In genomic region chr4:7426525-7427171, GRCh38 we compare ENCODE assay signal across 25 cellular contexts. TPM values are rescaled to one million over a fixed set of nuclear protein-coding genes. Genes with fewer than 3 reads are reported as not detected.
A peak's percentile ranks its signal among the peaks of the same experiment; 100 is the strongest.
DNase-seq lines count a peak whose midpoint lies in the region; ATAC-seq, FAIRE-seq and TF ChIP-seq lines count a peak whose summit lies in the region.
"Had no signal": no experiment of that assay in that cellular context is flagged by ENCODE, and none has a peak within 500 bp of the region (broad histone marks: within the 10 kb centered on the region; RNA-seq: fewer than 3 reads in every experiment).

No MANE protein-coding gene starts in this region.

- H3K9me3 ChIP-seq in endodermal cell (ENCODE audit: control insufficient read depth, low read length) (no peaks in the 10 kb centered on the region), small intestine (ENCODE audit: control insufficient read depth, low read depth) (no peaks in the 10 kb centered on the region)
- H3K9me3 ChIP-seq: A549 had no signal

- H3K27me3 ChIP-seq in endodermal cell (ENCODE audit: control insufficient read depth, insufficient read depth, low read length, poor library complexity, severe bottlenecking): no peaks in the 10 kb centered on the region
- no peaks in the 10 kb centered on the region for H3K27me3 ChIP-seq in small intestine (ENCODE audit: control insufficient read depth in 2 of 2, insufficient read depth in 2 of 2, low read length in 2 of 2)
- H3K27me3 ChIP-seq: foreskin keratinocyte, neural progenitor cell had no signal

- WGBS in endodermal cell (ENCODE audit: insufficient coverage in 1 of 2, insufficient read length in 1 of 2), 2 experiments: 91 to 100% methylated on average over 7 to 20 of the region's 20 CpGs
- 83 to 91% (median 83%) methylated on average over 20 of the region's 20 CpGs for WGBS in small intestine, 3 donors

- no peaks in the 10 kb centered on the region for H3K4me1 Mint-ChIP-seq in activated CD8-positive, alpha-beta memory T cell treated with anti-CD3 and anti-CD28 coated beads, Interleukin-2, amount 10 ng/mL, durations not matched to agents 7 days and 5 days
- H3K4me1 Mint-ChIP-seq in CD14-positive monocyte: no peaks in the 10 kb centered on the region
- H3K4me1 Mint-ChIP-seq in endodermal cell: peaks cover 23% of the 10 kb centered on the region
- no peaks in the 10 kb centered on the region for H3K4me1 Mint-ChIP-seq in osteocyte (ENCODE audit: unreplicated experiment)
- H3K4me1 Mint-ChIP-seq: activated B cell treated with CpG ODN at 0.5 μM for 24 hours, IgD-negative memory B cell had no signal

- H3K27ac ChIP-seq in endodermal cell (ENCODE audit: low read depth, low read length) (no peak overlapping the region), small intestine (ENCODE audit: low read depth in 1 of 2, low read length in 1 of 2) (no peak overlapping the region)
- H3K27ac ChIP-seq: A549, foreskin keratinocyte, GM23248, neural progenitor cell had no signal

- CTCF ChIA-PET in activated CD8-positive, alpha-beta memory T cell treated with anti-CD3 and anti-CD28 coated beads, Interleukin-2, amount 10 ng/mL, durations not matched to agents 7 days and 5 days (lab: Charles Lee): no interaction called here

- no peaks in the 10 kb centered on the region for H3K27me3 Mint-ChIP-seq in activated CD8-positive, alpha-beta memory T cell treated with anti-CD3 and anti-CD28 coated beads, Interleukin-2, amount 10 ng/mL, durations not matched to agents 7 days and 5 days
- H3K27me3 Mint-ChIP-seq in CD14-positive monocyte (ENCODE audit: low read depth in 3 of 3) (peaks cover 3 to 4% (median 4%) of the 10 kb centered on the region in 3 donors), endodermal cell (ENCODE audit: insufficient read depth) (no peaks in the 10 kb centered on the region), osteocyte (ENCODE audit: unreplicated experiment) (peaks cover 2% of the 10 kb centered on the region)
- H3K27me3 Mint-ChIP-seq: activated B cell treated with CpG ODN at 0.5 μM for 24 hours had no signal

- H3K36me3 ChIP-seq in endodermal cell (ENCODE audit: control insufficient read depth, insufficient read depth, low read length) (no peaks in the 10 kb centered on the region), small intestine (ENCODE audit: control insufficient read depth in 2 of 2, insufficient read depth in 2 of 2, low read length in 2 of 2) (no peaks in the 10 kb centered on the region)
- H3K36me3 ChIP-seq: neural progenitor cell had no signal

- H3K9ac ChIP-seq in endodermal cell (ENCODE audit: extremely low read depth, low read length, poor library complexity, severe bottlenecking): no peak overlapping the region
- H3K9ac ChIP-seq: GM23248, neural progenitor cell had no signal

- no peak for ATAC-seq in activated CD8-positive, alpha-beta memory T cell treated with anti-CD3 and anti-CD28 coated beads, Interleukin-2, amount 10 ng/mL, durations not matched to agents 7 days and 5 days
- ATAC-seq: A549, foreskin keratinocyte had no signal

- FAIRE-seq in small intestine (lab: Jason Lieb, UNC): no peak
- FAIRE-seq: A549 had no signal

- TF ChIP-seq CTCF in CD14-positive monocyte (IDR thresholded peaks at IDR 0.05) (no peak), endodermal cell (conservative IDR thresholded peaks at IDR 0.05) (no peak), osteocyte (IDR thresholded peaks at IDR 0.05) (no peak)

- no peaks in the 10 kb centered on the region for H3K9me3 Mint-ChIP-seq in activated CD8-positive, alpha-beta memory T cell treated with anti-CD3 and anti-CD28 coated beads, Interleukin-2, amount 10 ng/mL, durations not matched to agents 7 days and 5 days (ENCODE audit: low read depth)
- no peaks in the 10 kb centered on the region for H3K9me3 Mint-ChIP-seq in CD14-positive monocyte
- H3K9me3 Mint-ChIP-seq in endodermal cell: no peaks in the 10 kb centered on the region
- H3K9me3 Mint-ChIP-seq in osteocyte (ENCODE audit: unreplicated experiment): no peaks in the 10 kb centered on the region
- H3K9me3 Mint-ChIP-seq: activated B cell treated with CpG ODN at 0.5 μM for 24 hours; activated T-helper 2 cell treated with anti-CD3 and anti-CD28 coated beads, Interferon-gamma antibody, Interleukin-2, Interleukin-4, amounts not matched to agents 10 μg/mL and 5 μg/mL and 100 μg/mL, durations not matched to agents 14 hours and 24 hours and 36 hours; IgD-negative memory B cell; neural progenitor cell had no signal

- no peaks in the 10 kb centered on the region for H3K36me3 Mint-ChIP-seq in activated CD8-positive, alpha-beta memory T cell treated with anti-CD3 and anti-CD28 coated beads, Interleukin-2, amount 10 ng/mL, durations not matched to agents 7 days and 5 days
- H3K36me3 Mint-ChIP-seq in CD14-positive monocyte (no peaks in the 10 kb centered on the region), endodermal cell (ENCODE audit: low read depth) (no peaks in the 10 kb centered on the region), osteocyte (ENCODE audit: unreplicated experiment) (no peaks in the 10 kb centered on the region)
- H3K36me3 Mint-ChIP-seq: IgD-negative memory B cell, neural progenitor cell had no signal

- H3K4me3 Mint-ChIP-seq in activated CD8-positive, alpha-beta memory T cell treated with anti-CD3 and anti-CD28 coated beads, Interleukin-2, amount 10 ng/mL, durations not matched to agents 7 days and 5 days: no peak overlapping the region
- H3K4me3 Mint-ChIP-seq in CD14-positive monocyte (no peak overlapping the region), endodermal cell (no peak overlapping the region), osteocyte (ENCODE audit: unreplicated experiment) (no peak overlapping the region)
- H3K4me3 Mint-ChIP-seq: activated B cell treated with CpG ODN at 0.5 μM for 24 hours, IgD-negative memory B cell, neural progenitor cell had no signal

- H3K27ac Mint-ChIP-seq in activated CD8-positive, alpha-beta memory T cell treated with anti-CD3 and anti-CD28 coated beads, Interleukin-2, amount 10 ng/mL, durations not matched to agents 7 days and 5 days: no peak overlapping the region
- H3K27ac Mint-ChIP-seq in CD14-positive monocyte (no peak overlapping the region), endodermal cell (no peak overlapping the region), osteocyte (ENCODE audit: unreplicated experiment) (no peak overlapping the region)
- H3K27ac Mint-ChIP-seq: activated B cell treated with CpG ODN at 0.5 μM for 24 hours; activated T-helper 2 cell treated with anti-CD3 and anti-CD28 coated beads, Interferon-gamma antibody, Interleukin-2, Interleukin-4, amounts not matched to agents 10 μg/mL and 5 μg/mL and 100 μg/mL, durations not matched to agents 14 hours and 24 hours and 36 hours; IgD-negative memory B cell had no signal

- intact Hi-C loops in CD14-positive monocyte (cut with micrococcal nuclease): no loop called here

- peak; percentile 32 for DNase-seq in activated CD8-positive, alpha-beta memory T cell treated with anti-CD3 and anti-CD28 coated beads, Interleukin-2, amount 50 U/mL, for 48 hours
- DNase-seq in activated CD8-positive, alpha-beta memory T cell treated with anti-CD3 and anti-CD28 coated beads, Interleukin-2, amount 10 ng/mL, durations not matched to agents 7 days and 5 days: no peak
- peak; percentile 32 for DNase-seq in CD14-positive monocyte (ENCODE audit: low spot score)
- peak; percentile 45 for DNase-seq in endodermal cell
- DNase-seq in osteocyte (ENCODE audit: extremely low spot score, unreplicated experiment): peak; percentile 69
- no peak for DNase-seq in foreskin melanocyte
- DNase-seq in small intestine: no peak
- no peak for DNase-seq in cerebellar cortex (ENCODE audit: low spot score)
- DNase-seq: activated B cell treated with CpG ODN at 0.5 μM for 24 hours, amniotic stem cell, caudate nucleus, erythroblast, foreskin keratinocyte, GM23248, NCI-H1436 treated with DMSO at 0.1 percent for 48 hours, NCI-H510A treated with DMSO at 0.1 percent for 48 hours, T-helper 9 cell had no signal

- no peak overlapping the region for H3K4me3 ChIP-seq in endodermal cell (ENCODE audit: low read length)
- H3K4me3 ChIP-seq in small intestine (ENCODE audit: low read depth in 1 of 2, low read length in 2 of 2): no peak overlapping the region
- H3K4me3 ChIP-seq: A549, GM23248, neural progenitor cell had no signal

- no peaks in the 10 kb centered on the region for H3K4me1 ChIP-seq in endodermal cell (ENCODE audit: control insufficient read depth, insufficient read depth, low read length)
- no peaks in the 10 kb centered on the region for H3K4me1 ChIP-seq in small intestine (ENCODE audit: control insufficient read depth in 2 of 2, insufficient read depth in 1 of 2, low read depth in 1 of 2, low read length in 1 of 2)

RNA-seq across cellular contexts. Expression of gene PSAPL1, which starts 8.1 kb away (rescaled TPM):
- total RNA-seq in activated CD8-positive, alpha-beta memory T cell treated with anti-CD3 and anti-CD28 coated beads, Interleukin-2, amount 10 ng/mL, durations not matched to agents 7 days and 5 days: not detected
- polyA plus RNA-seq in CD14-positive monocyte: not detected
- under 1 TPM; 0.13 to 0.24 TPM for total RNA-seq in endodermal cell
- polyA plus RNA-seq in endodermal cell (2013, experiment 1 of 2): not detected
- polyA plus RNA-seq in endodermal cell (2013, experiment 2 of 2): not detected
- total RNA-seq in osteocyte: not detected in 2 replicates
- polyA plus RNA-seq in small intestine: not detected
- total RNA-seq: activated B cell treated with CpG ODN at 0.5 μM for 24 hours; activated T-helper 2 cell treated with anti-CD3 and anti-CD28 coated beads, Interferon-gamma antibody, Interleukin-2, Interleukin-4, amounts not matched to agents 10 μg/mL and 5 μg/mL and 100 μg/mL, durations not matched to agents 14 hours and 24 hours and 36 hours; foreskin keratinocyte; GM23248; M059J; mononuclear cell; subcutaneous adipose tissue had no signal
- polyA plus RNA-seq: BJ, GM23248, IgD-negative memory B cell had no signal

Comparison
In these comparisons a context has a peak if more than half of its experiments do, and no peak if none do; other contexts are left out.
1. DNase-seq: peak in activated CD8-positive, alpha-beta memory T cell treated with anti-CD3 and anti-CD28 coated beads, Interleukin-2, amount 50 U/mL, for 48 hours (single experiment), CD14-positive monocyte (single experiment), endodermal cell (single experiment) and osteocyte (single experiment); none in activated CD8-positive, alpha-beta memory T cell treated with anti-CD3 and anti-CD28 coated beads, Interleukin-2, amount 10 ng/mL, durations not matched to agents 7 days and 5 days (single experiment), foreskin melanocyte (single experiment), small intestine (single experiment) and cerebellar cortex (single experiment).